Comparison of ENCODE assay signal across 22 cellular contexts in the genomic region with DNA sequence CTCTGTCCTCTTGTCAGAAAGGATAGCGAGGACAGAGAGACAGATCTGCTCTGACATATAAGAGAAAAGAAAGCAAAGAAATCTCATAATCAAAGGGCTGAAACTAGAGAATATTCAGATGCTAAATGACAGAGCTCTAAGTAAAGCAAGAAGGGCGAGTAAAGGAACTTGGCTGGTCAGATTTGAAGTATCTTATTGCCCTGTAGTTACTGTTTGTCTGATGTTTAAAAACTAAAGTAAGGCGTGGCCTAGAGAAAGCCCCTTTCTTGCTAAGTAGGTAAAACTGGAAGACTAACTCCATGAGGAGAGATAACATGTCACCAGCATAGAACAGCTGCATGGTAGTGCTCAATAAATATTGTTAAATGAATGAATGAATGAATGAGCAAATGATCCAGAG.
DNase-seq lines count a peak whose midpoint lies in the region; ATAC-seq and TF ChIP-seq lines count a peak whose summit lies in the region.
"Had no signal": no experiment of that assay in that cellular context is flagged by ENCODE, and none has a peak within 500 bp of the region (broad histone marks: within the 10 kb centered on the region; RNA-seq: fewer than 3 reads in every experiment).

No MANE protein-coding gene starts in this region.

- H3K9ac ChIP-seq in parathyroid adenoma: no peak overlapping the region

- no peak overlapping the region for H3K4me2 ChIP-seq in parathyroid adenoma (ENCODE audit: low read length)

- H3K36me3 Mint-ChIP-seq in Calu3 (ENCODE audit: insufficient read depth, unreplicated experiment) (peaks cover 33% of the 10 kb centered on the region), natural killer cell (peaks cover 10% of the 10 kb centered on the region)
- peaks cover 6% of the 10 kb centered on the region for H3K36me3 Mint-ChIP-seq in CD4-positive, alpha-beta T cell (ENCODE audit: low read depth)
- H3K36me3 Mint-ChIP-seq: CD4-positive, alpha-beta memory T cell had no signal

- ATAC-seq in RWPE2 (ENCODE audit: low read depth) (no peak), natural killer cell (no peak), GM21619 (IDR thresholded peaks at IDR 0.05; ENCODE audit: unreplicated experiment) (no peak)
- ATAC-seq in CD4-positive, alpha-beta T cell (ENCODE audit: poor library complexity): no peak

- H3K79me2 ChIP-seq in parathyroid adenoma: no peaks in the 10 kb centered on the region

- H3K27me3 ChIP-seq in RWPE2 (ENCODE audit: insufficient read depth, poor library complexity, severe bottlenecking): no peaks in the 10 kb centered on the region
- no peaks in the 10 kb centered on the region for H3K27me3 ChIP-seq in dorsolateral prefrontal cortex
- no peaks in the 10 kb centered on the region for H3K27me3 ChIP-seq in parathyroid adenoma (ENCODE audit: control insufficient read depth, insufficient read depth, low read length)
- H3K27me3 ChIP-seq in CD4-positive, alpha-beta T cell (ENCODE audit: control insufficient read depth, insufficient read depth, low read length): no peaks in the 10 kb centered on the region
- H3K27me3 ChIP-seq: MG63, Peyer's patch had no signal

- H3K9me3 Mint-ChIP-seq in Calu3 (ENCODE audit: low read depth, unreplicated experiment): peaks cover 3% of the 10 kb centered on the region
- H3K9me3 Mint-ChIP-seq in CD4-positive, alpha-beta T cell: peaks cover 2% of the 10 kb centered on the region
- peaks cover 7 to 9% of the 10 kb centered on the region in 2 donors for H3K9me3 Mint-ChIP-seq in natural killer cell

- BruUV-seq in Calu3 (replicated peaks; lab: Mats Ljungman, UMichigan): no TSS peak

- no peaks in the 10 kb centered on the region for H3K27me3 Mint-ChIP-seq in Calu3 (ENCODE audit: unreplicated experiment)
- no peaks in the 10 kb centered on the region for H3K27me3 Mint-ChIP-seq in CD4-positive, alpha-beta T cell
- peaks cover 16 to 21% of the 10 kb centered on the region in 2 donors for H3K27me3 Mint-ChIP-seq in natural killer cell (ENCODE audit: low read depth in 2 of 2)

- POLR2A ChIA-PET in CD4-positive, alpha-beta T cell (lab: Charles Lee): no interaction called here

- CTCF ChIA-PET in Calu3 (lab: Charles Lee): interaction anchor here (0.6 to 0.7 kb wide), 2 partner anchors 231 to 1422 kb away, joined by 3 to 4 read pairs; no protein-coding TSS in a partner anchor
- CTCF ChIA-PET in CD4-positive, alpha-beta T cell (lab: Charles Lee): no interaction called here

- H3K36me3 ChIP-seq in RWPE2 (ENCODE audit: low read depth) (no peaks in the 10 kb centered on the region), parathyroid adenoma (ENCODE audit: control insufficient read depth, insufficient read depth, low read length) (no peaks in the 10 kb centered on the region)
- H3K36me3 ChIP-seq: MG63, Peyer's patch had no signal

- H3K27ac ChIP-seq in RWPE2 (ENCODE audit: poor library complexity, severe bottlenecking) (peak overlapping the region; percentile 85), dorsolateral prefrontal cortex (peak overlapping the region in 48 of 59 donors; percentile 2 to 86 (median 64)), parathyroid adenoma (no peak overlapping the region)
- H3K27ac ChIP-seq in CD4-positive, alpha-beta T cell (ENCODE audit: low read depth, low read length): no peak overlapping the region
- H3K27ac ChIP-seq: Peyer's patch had no signal

- H3K4me3 ChIP-seq in RWPE2 (ENCODE audit: severe bottlenecking) (no peak overlapping the region), dorsolateral prefrontal cortex (no peak overlapping the region), parathyroid adenoma (ENCODE audit: low read depth, low read length) (no peak overlapping the region)
- H3K4me3 ChIP-seq: MG63, Peyer's patch had no signal

- intact Hi-C loops in Calu3 (cut with micrococcal nuclease; ENCODE audit: unreplicated experiment): loop anchor here (5.0 kb wide), 1 partner anchor 41 kb away; no protein-coding TSS in a partner anchor
- intact Hi-C loops in dorsolateral prefrontal cortex (cut with DNase I): loop anchor here in 1 of 2 donors (5.0 kb wide), 1 partner anchor 46 kb away; no protein-coding TSS in a partner anchor
- intact Hi-C loops in CD4-positive, alpha-beta T cell (cut with DNase I, micrococcal nuclease): no loop called here
- intact Hi-C loops in natural killer cell (cut with micrococcal nuclease): no loop called here

- H3K4me1 Mint-ChIP-seq in Calu3 (ENCODE audit: low read depth, unreplicated experiment) (peaks cover 44% of the 10 kb centered on the region), natural killer cell (no peaks in the 10 kb centered on the region)
- H3K4me1 Mint-ChIP-seq in CD4-positive, alpha-beta T cell (ENCODE audit: low read depth): no peaks in the 10 kb centered on the region
- H3K4me1 Mint-ChIP-seq: B cell had no signal

- H3K27ac Mint-ChIP-seq in Calu3 (ENCODE audit: unreplicated experiment): peak overlapping the region; percentile 57
- H3K27ac Mint-ChIP-seq in CD4-positive, alpha-beta T cell: no peak overlapping the region
- H3K27ac Mint-ChIP-seq in natural killer cell: no peak overlapping the region
- H3K27ac Mint-ChIP-seq: B cell; CD4-positive, alpha-beta memory T cell had no signal

- H3K4me3 Mint-ChIP-seq in Calu3 (ENCODE audit: low read depth, unreplicated experiment): peak overlapping the region; percentile 56
- no peak overlapping the region for H3K4me3 Mint-ChIP-seq in CD4-positive, alpha-beta T cell
- no peak overlapping the region for H3K4me3 Mint-ChIP-seq in natural killer cell
- H3K4me3 Mint-ChIP-seq: B cell; CD4-positive, alpha-beta memory T cell had no signal

- DNase-seq in Calu3 (no peak), RWPE2 (ENCODE audit: low spot score) (no peak), dorsolateral prefrontal cortex (no peak), natural killer cell (no peak), NCI-H748 treated with DMSO at 0.1 percent for 48 hours (lab: John Stamatoyannopoulos, UW) (no peak)
- no peak for DNase-seq in CD4-positive, alpha-beta T cell
- DNase-seq: CD4-positive, alpha-beta memory T cell; DND-41; GF-D8; H7; KG1; MG63; NCI-H1105; NCI-H1694 treated with DMSO at 0.1 percent for 48 hours; NCI-H2171; NCI-H446 treated with DMSO at 0.1 percent for 48 hours; NCI-H82; Peyer's patch; SHP77 treated with DMSO at 0.1 percent for 48 hours had no signal

- H2AFZ ChIP-seq in parathyroid adenoma: peak overlapping the region; percentile 16

- H3K4me1 ChIP-seq in RWPE2 (ENCODE audit: insufficient read depth, poor library complexity, severe bottlenecking) (peaks cover 50% of the 10 kb centered on the region), parathyroid adenoma (peaks cover 14% of the 10 kb centered on the region)

- H3K9me3 ChIP-seq in RWPE2 (ENCODE audit: severe bottlenecking) (peaks cover 7% of the 10 kb centered on the region), parathyroid adenoma (ENCODE audit: control insufficient read depth, low read length) (no peaks in the 10 kb centered on the region)
- peaks cover 19% of the 10 kb centered on the region for H3K9me3 ChIP-seq in CD4-positive, alpha-beta T cell (ENCODE audit: control insufficient read depth, low read length)

- no peak for TF ChIP-seq CTCF in Calu3 (IDR thresholded peaks at IDR 0.05; ENCODE audit: unreplicated experiment)
- TF ChIP-seq CTCF in RWPE2 (IDR thresholded peaks at IDR 0.05; ENCODE audit: poor library complexity, severe bottlenecking): no peak
- no peak for TF ChIP-seq CTCF in dorsolateral prefrontal cortex (IDR thresholded peaks at IDR 0.05 in 54 of 56, conservative IDR thresholded peaks at IDR 0.05 in 2 of 56; ENCODE audit: low read depth in 1 of 56, partially characterized antibody in 56 of 56)
- TF ChIP-seq CTCF in parathyroid adenoma (IDR thresholded peaks at IDR 0.05): no peak
- TF ChIP-seq CTCF in CD4-positive, alpha-beta T cell (IDR thresholded peaks at IDR 0.05): no peak
- no peak for TF ChIP-seq CTCF in natural killer cell (IDR thresholded peaks at IDR 0.05)

Comparison
In these comparisons a context has a peak if more than half of its experiments do, and no peak if none do; other contexts are left out.
1. H3K27ac ChIP-seq: peak in RWPE2 (single experiment) and dorsolateral prefrontal cortex (48 of 59); none in parathyroid adenoma (single experiment) and CD4-positive, alpha-beta T cell (single experiment).